In the genomic region with DNA sequence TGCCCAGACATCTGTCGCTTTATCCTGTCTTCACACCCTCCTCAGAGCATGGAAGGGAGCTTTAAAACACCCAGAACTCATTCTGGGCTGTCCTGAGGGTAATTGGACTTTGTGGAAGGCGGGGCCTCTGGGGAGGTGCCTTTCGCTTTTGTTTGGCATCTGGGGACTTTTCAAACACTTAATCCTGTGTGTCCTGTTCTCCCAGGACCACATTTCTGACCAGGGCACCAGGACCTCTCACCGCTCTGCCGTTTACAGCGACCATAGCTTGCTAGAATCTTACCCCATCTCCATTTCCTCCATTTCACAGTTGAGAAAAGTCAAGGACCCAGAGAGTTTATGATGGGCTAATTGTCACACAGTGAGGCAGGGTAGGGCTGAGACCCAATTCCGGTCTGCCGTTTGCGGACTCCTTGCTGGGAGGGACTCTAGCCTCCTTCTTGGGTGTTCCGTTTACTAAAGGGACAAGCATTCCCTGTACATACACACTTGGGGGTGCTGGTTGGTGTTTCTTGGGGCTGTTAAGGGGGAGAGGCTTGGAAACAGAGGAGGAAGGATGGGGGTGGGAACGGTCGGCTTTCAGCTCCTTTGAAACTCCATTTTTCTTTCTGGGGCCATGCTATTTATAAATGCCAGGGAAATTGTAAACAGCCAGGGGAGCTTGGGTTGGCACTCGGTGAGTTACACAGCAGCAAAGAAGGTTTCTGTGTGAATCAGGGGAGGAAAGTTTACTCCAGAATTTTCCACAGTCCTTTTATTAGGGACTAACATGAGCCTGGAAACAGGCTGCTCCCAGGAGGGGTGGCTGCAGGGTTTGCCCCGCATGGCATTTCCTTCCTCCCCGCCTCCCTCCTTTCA, we compare ENCODE assay signal across 8 cellular contexts. TPM values are rescaled to one million over a fixed set of nuclear protein-coding genes. Genes with fewer than 3 reads are reported as not detected.
A peak's percentile ranks its signal among the peaks of the same experiment; 100 is the strongest.
DNase-seq lines count a peak whose midpoint lies in the region; ATAC-seq, FAIRE-seq and TF ChIP-seq lines count a peak whose summit lies in the region.

No MANE protein-coding gene starts in this region.

- DNase-seq in activated CD8-positive, alpha-beta T cell treated with anti-CD3 and anti-CD28 coated beads, Interleukin-2, amount 10 ng/mL, durations not matched to agents 7 days and 5 days: no peak
- DNase-seq in activated CD8-positive, alpha-beta T cell treated with anti-CD3 and anti-CD28 coated beads for 36 hours: no peak
- DNase-seq in activated B cell treated with CpG ODN at 0.5 μM for 24 hours: no peak
- DNase-seq in left cardiac atrium: no peak
- no peak for DNase-seq in retinal pigment epithelial cell (ENCODE audit: low read depth)
- no peak for DNase-seq in HK-2 (ENCODE audit: unreplicated experiment)
- DNase-seq in GM19239 (ENCODE audit: insufficient read length, low spot score): no peak
- no peak for DNase-seq in activated CD4-positive, CD25-positive, alpha-beta regulatory T cell (lab: John Stamatoyannopoulos, UW)

- no peak for FAIRE-seq in GM19239 (lab: Jason Lieb, UNC)

- CTCF ChIA-PET in activated CD8-positive, alpha-beta T cell treated with anti-CD3 and anti-CD28 coated beads, Interleukin-2, amount 10 ng/mL, durations not matched to agents 7 days and 5 days (lab: Charles Lee): interaction anchor here (1.3 to 5.3 kb wide), 4 partner anchors 9 to 116 kb away, joined by 4 to 30 read pairs (median 16); no protein-coding TSS in a partner anchor
- CTCF ChIA-PET in activated CD8-positive, alpha-beta T cell treated with anti-CD3 and anti-CD28 coated beads for 36 hours (lab: Charles Lee): interaction anchor here (0.6 to 4.0 kb wide), 7 partner anchors 9 to 830 kb away, joined by 3 to 24 read pairs (median 5); no protein-coding TSS in a partner anchor
- CTCF ChIA-PET in activated B cell treated with CpG ODN at 0.5 μM for 24 hours (lab: Charles Lee): interaction anchor here (1.3 to 2.8 kb wide), 2 partner anchors 9 to 51 kb away, joined by 4 to 14 read pairs; no protein-coding TSS in a partner anchor

- H3K9me3 Mint-ChIP-seq in activated CD8-positive, alpha-beta T cell treated with anti-CD3 and anti-CD28 coated beads, Interleukin-2, amount 10 ng/mL, durations not matched to agents 7 days and 5 days (ENCODE audit: insufficient read depth): no peaks in the 10 kb centered on the region
- no peaks in the 10 kb centered on the region for H3K9me3 Mint-ChIP-seq in activated CD8-positive, alpha-beta T cell treated with anti-CD3 and anti-CD28 coated beads for 36 hours
- H3K9me3 Mint-ChIP-seq in activated B cell treated with CpG ODN at 0.5 μM for 24 hours: no peaks in the 10 kb centered on the region

- POLR2A ChIA-PET in activated CD8-positive, alpha-beta T cell treated with anti-CD3 and anti-CD28 coated beads, Interleukin-2, amount 10 ng/mL, durations not matched to agents 7 days and 5 days (lab: Charles Lee): no interaction called here
- POLR2A ChIA-PET in activated CD8-positive, alpha-beta T cell treated with anti-CD3 and anti-CD28 coated beads for 36 hours (lab: Charles Lee): interaction anchor here (0.7 to 1.5 kb wide), 5 partner anchors 9 to 118 kb away, joined by 3 to 5 read pairs (median 5); no protein-coding TSS in a partner anchor
- POLR2A ChIA-PET in activated B cell treated with CpG ODN at 0.5 μM for 24 hours (lab: Charles Lee): interaction anchor here (0.7 to 1.7 kb wide), 2 partner anchors 68 to 506 kb away, joined by 4 to 10 read pairs; partner anchors contain the start of gene RAB14

- H3K27me3 Mint-ChIP-seq in activated CD8-positive, alpha-beta T cell treated with anti-CD3 and anti-CD28 coated beads, Interleukin-2, amount 10 ng/mL, durations not matched to agents 7 days and 5 days (ENCODE audit: low read depth): peaks cover 16% of the 10 kb centered on the region
- peaks cover 13% of the 10 kb centered on the region for H3K27me3 Mint-ChIP-seq in activated CD8-positive, alpha-beta T cell treated with anti-CD3 and anti-CD28 coated beads for 36 hours
- H3K27me3 Mint-ChIP-seq in activated B cell treated with CpG ODN at 0.5 μM for 24 hours: no peaks in the 10 kb centered on the region

- intact Hi-C loops in activated CD8-positive, alpha-beta T cell treated with anti-CD3 and anti-CD28 coated beads for 36 hours (cut with micrococcal nuclease): no loop called here
- intact Hi-C loops in activated B cell treated with CpG ODN at 0.5 μM for 24 hours (cut with micrococcal nuclease) (loop anchor here (5.0 kb wide), 1 partner anchor 98 kb away; no protein-coding TSS in a partner anchor), left cardiac atrium (cut with DNase I) (loop anchor here in 1 of 2 donors (5.0 kb wide), 1 partner anchor 57 kb away; no protein-coding TSS in a partner anchor)

- H3K36me3 Mint-ChIP-seq in activated CD8-positive, alpha-beta T cell treated with anti-CD3 and anti-CD28 coated beads, Interleukin-2, amount 10 ng/mL, durations not matched to agents 7 days and 5 days (ENCODE audit: low read depth): no peaks in the 10 kb centered on the region
- no peaks in the 10 kb centered on the region for H3K36me3 Mint-ChIP-seq in activated CD8-positive, alpha-beta T cell treated with anti-CD3 and anti-CD28 coated beads for 36 hours (ENCODE audit: low read depth)
- H3K36me3 Mint-ChIP-seq in activated B cell treated with CpG ODN at 0.5 μM for 24 hours (ENCODE audit: low read depth): no peaks in the 10 kb centered on the region

- ATAC-seq in activated CD8-positive, alpha-beta T cell treated with anti-CD3 and anti-CD28 coated beads, Interleukin-2, amount 10 ng/mL, durations not matched to agents 7 days and 5 days: peak; percentile 3
- ATAC-seq in activated CD8-positive, alpha-beta T cell treated with anti-CD3 and anti-CD28 coated beads for 36 hours: no peak
- ATAC-seq in activated B cell treated with CpG ODN at 0.5 μM for 24 hours (ENCODE audit: low read depth) (no peak), left cardiac atrium (peak; percentile 12 to 26)

- H3K4me3 Mint-ChIP-seq in activated CD8-positive, alpha-beta T cell treated with anti-CD3 and anti-CD28 coated beads, Interleukin-2, amount 10 ng/mL, durations not matched to agents 7 days and 5 days: peak overlapping the region; percentile 62
- H3K4me3 Mint-ChIP-seq in activated CD8-positive, alpha-beta T cell treated with anti-CD3 and anti-CD28 coated beads for 36 hours: no peak overlapping the region
- H3K4me3 Mint-ChIP-seq in activated B cell treated with CpG ODN at 0.5 μM for 24 hours: peak overlapping the region; percentile 84

- TF ChIP-seq CTCF in activated CD8-positive, alpha-beta T cell treated with anti-CD3 and anti-CD28 coated beads for 36 hours (IDR thresholded peaks at IDR 0.05): no peak
- no peak for TF ChIP-seq CTCF in activated B cell treated with CpG ODN at 0.5 μM for 24 hours (IDR thresholded peaks at IDR 0.05)
- no peak for TF ChIP-seq CTCF in retinal pigment epithelial cell (conservative IDR thresholded peaks at IDR 0.05; ENCODE audit: low read depth, low read length)

- H3K4me1 Mint-ChIP-seq in activated CD8-positive, alpha-beta T cell treated with anti-CD3 and anti-CD28 coated beads, Interleukin-2, amount 10 ng/mL, durations not matched to agents 7 days and 5 days (ENCODE audit: low read depth): peaks cover 29% of the 10 kb centered on the region
- H3K4me1 Mint-ChIP-seq in activated CD8-positive, alpha-beta T cell treated with anti-CD3 and anti-CD28 coated beads for 36 hours (ENCODE audit: low read depth): peaks cover 13% of the 10 kb centered on the region
- peaks cover 39% of the 10 kb centered on the region for H3K4me1 Mint-ChIP-seq in activated B cell treated with CpG ODN at 0.5 μM for 24 hours

- peak overlapping the region; percentile 79 for H3K4me3 ChIP-seq in retinal pigment epithelial cell (ENCODE audit: low read length)

- no peak overlapping the region for H3K27ac Mint-ChIP-seq in activated CD8-positive, alpha-beta T cell treated with anti-CD3 and anti-CD28 coated beads, Interleukin-2, amount 10 ng/mL, durations not matched to agents 7 days and 5 days
- no peak overlapping the region for H3K27ac Mint-ChIP-seq in activated CD8-positive, alpha-beta T cell treated with anti-CD3 and anti-CD28 coated beads for 36 hours
- H3K27ac Mint-ChIP-seq in activated B cell treated with CpG ODN at 0.5 μM for 24 hours: no peak overlapping the region

RNA-seq across cellular contexts. Expression of gene GSN, which starts 1.3 kb away (rescaled TPM):
- total RNA-seq in activated CD8-positive, alpha-beta T cell treated with anti-CD3 and anti-CD28 coated beads, Interleukin-2, amount 10 ng/mL, durations not matched to agents 7 days and 5 days: 1 to 10 TPM; 4.0 to 4.2 TPM
- 1 to 10 TPM; 1.9 to 2.2 TPM for total RNA-seq in activated CD8-positive, alpha-beta T cell treated with anti-CD3 and anti-CD28 coated beads for 36 hours
- 21.9 and 26.5 TPM in 2 replicates for total RNA-seq in activated B cell treated with CpG ODN at 0.5 μM for 24 hours
- total RNA-seq in left cardiac atrium: 1,000 to 10,000 TPM in 1 of 2 donors, 100 to 1,000 TPM in 1; 881 to 1,287 TPM

Comparison
In these comparisons a context has a peak if more than half of its experiments do, and no peak if none do; other contexts are left out.
1. ATAC-seq: peak in activated CD8-positive, alpha-beta T cell treated with anti-CD3 and anti-CD28 coated beads, Interleukin-2, amount 10 ng/mL, durations not matched to agents 7 days and 5 days (single experiment) and left cardiac atrium (2 of 2); none in activated CD8-positive, alpha-beta T cell treated with anti-CD3 and anti-CD28 coated beads for 36 hours (single experiment) and activated B cell treated with CpG ODN at 0.5 μM for 24 hours (single experiment).
2. RNA of gene GSN, which starts 1.3 kb away (total RNA-seq): 881 to 1,287 TPM in left cardiac atrium; 21.9 to 26.5 TPM in activated B cell treated with CpG ODN at 0.5 μM for 24 hours, 4.0 to 4.2 TPM in activated CD8-positive, alpha-beta T cell treated with anti-CD3 and anti-CD28 coated beads, Interleukin-2, amount 10 ng/mL, durations not matched to agents 7 days and 5 days and 1.9 to 2.2 TPM in activated CD8-positive, alpha-beta T cell treated with anti-CD3 and anti-CD28 coated beads for 36 hours; every median in the first group is over 10 times any median in the second.